In genomic region chr12:3670083-3670620, GRCh38 we compare ENCODE assay signal across 19 cellular contexts.
A peak's percentile ranks its signal among the peaks of the same experiment; 100 is the strongest.
DNase-seq lines count a peak whose midpoint lies in the region; ATAC-seq, FAIRE-seq and TF ChIP-seq lines count a peak whose summit lies in the region.
"Had no signal": no experiment of that assay in that cellular context is flagged by ENCODE, and none has a peak within 500 bp of the region (broad histone marks: within the 10 kb centered on the region; RNA-seq: fewer than 3 reads in every experiment).

No MANE protein-coding gene starts in this region.

- peaks cover 3% of the 10 kb centered on the region for H3K4me1 Mint-ChIP-seq in activated naive CD8-positive, alpha-beta T cell treated with anti-CD3 and anti-CD28 coated beads, Interleukin-2, amount 50 U/mL, for 24 hours
- peaks cover 5% of the 10 kb centered on the region for H3K4me1 Mint-ChIP-seq in activated naive CD8-positive, alpha-beta T cell treated with anti-CD3 and anti-CD28 coated beads for 36 hours

- no peaks in the 10 kb centered on the region for H3K36me3 ChIP-seq in vagina
- H3K36me3 ChIP-seq in H7 (replicated peaks; ENCODE audit: control insufficient read depth, insufficient read depth, low read length) = no peaks in the 10 kb centered on the region

- H3K4me3 ChIP-seq in vagina = no peak overlapping the region
- no peak overlapping the region for H3K4me3 ChIP-seq in H7 (ENCODE audit: insufficient read depth, low read depth, low read length)
- H3K4me3 ChIP-seq: PC-9 had no signal

- H3K36me3 Mint-ChIP-seq in activated naive CD8-positive, alpha-beta T cell treated with anti-CD3 and anti-CD28 coated beads, Interleukin-2, amount 50 U/mL, for 24 hours (ENCODE audit: low read depth) = peaks cover 30% of the 10 kb centered on the region
- H3K36me3 Mint-ChIP-seq in activated naive CD8-positive, alpha-beta T cell treated with anti-CD3 and anti-CD28 coated beads for 36 hours = peaks cover 13% of the 10 kb centered on the region

- no peak overlapping the region for H3K4me3 Mint-ChIP-seq in activated naive CD8-positive, alpha-beta T cell treated with anti-CD3 and anti-CD28 coated beads, Interleukin-2, amount 50 U/mL, for 24 hours
- no peak overlapping the region for H3K4me3 Mint-ChIP-seq in activated naive CD8-positive, alpha-beta T cell treated with anti-CD3 and anti-CD28 coated beads for 36 hours

- no peak for TF ChIP-seq POLR2A in vagina (IDR thresholded peaks at IDR 0.05)

- no peak for FAIRE-seq in RCC 7860 (lab: Jason Lieb, UNC)

- DNase-seq in activated naive CD8-positive, alpha-beta T cell treated with anti-CD3 and anti-CD28 coated beads, Interleukin-2, amount 50 U/mL, for 24 hours = no peak
- no peak for DNase-seq in activated naive CD8-positive, alpha-beta T cell treated with anti-CD3 and anti-CD28 coated beads for 36 hours
- DNase-seq in LHCN-M2 (ENCODE audit: low read depth) (peak; percentile 1), ecto neural progenitor cell (ENCODE audit: low spot score) (peak; percentile 42), vagina (ENCODE audit: extremely low spot score in 2 of 2) (peak; percentile 67 to 69), RCC 7860 (ENCODE audit: low spot score) (no peak), H7 (no peak)
- DNase-seq: activated gamma-delta T cell; amniotic stem cell; GOT3; KG1; NCI-H187; NCI-H226; NCI-H82; PC-9; stimulated activated CD8-positive, alpha-beta memory T cell treated with anti-CD3 and anti-CD28 coated beads, Interleukin-4, amount 100 ng/mL, for 48 hours had no signal

- H3K4me1 ChIP-seq in vagina = no peaks in the 10 kb centered on the region

- no peak for TF ChIP-seq CTCF in vagina (IDR thresholded peaks at IDR 0.05)

- H3K27me3 ChIP-seq in vagina = no peaks in the 10 kb centered on the region
- no peaks in the 10 kb centered on the region for H3K27me3 ChIP-seq in H7 (ENCODE audit: control insufficient read depth, insufficient read depth, low read length)

- no peak overlapping the region for H3K27ac ChIP-seq in vagina
- H3K27ac ChIP-seq: C4-2B, PC-9 had no signal

- intact Hi-C loops in vagina (cut with DNase I) = no loop called here

- H3K9me3 ChIP-seq in vagina = no peaks in the 10 kb centered on the region

- H3K9me3 Mint-ChIP-seq in activated naive CD8-positive, alpha-beta T cell treated with anti-CD3 and anti-CD28 coated beads, Interleukin-2, amount 50 U/mL, for 24 hours = no peaks in the 10 kb centered on the region
- H3K9me3 Mint-ChIP-seq in activated naive CD8-positive, alpha-beta T cell treated with anti-CD3 and anti-CD28 coated beads for 36 hours = no peaks in the 10 kb centered on the region

- peak; percentile 46 for ATAC-seq in activated naive CD8-positive, alpha-beta T cell treated with anti-CD3 and anti-CD28 coated beads, Interleukin-2, amount 50 U/mL, for 24 hours
- no peak for ATAC-seq in HG02981 (IDR thresholded peaks at IDR 0.05; ENCODE audit: unreplicated experiment)
- ATAC-seq: activated CD4-positive, CD25-positive, alpha-beta regulatory T cell treated with anti-CD3 and anti-CD28 coated beads, Interleukin-2, amount 50 U/mL, for 24 hours had no signal

- no peaks in the 10 kb centered on the region for H3K27me3 Mint-ChIP-seq in activated naive CD8-positive, alpha-beta T cell treated with anti-CD3 and anti-CD28 coated beads, Interleukin-2, amount 50 U/mL, for 24 hours
- H3K27me3 Mint-ChIP-seq in activated naive CD8-positive, alpha-beta T cell treated with anti-CD3 and anti-CD28 coated beads for 36 hours = no peaks in the 10 kb centered on the region

- no peak overlapping the region for H3K27ac Mint-ChIP-seq in activated naive CD8-positive, alpha-beta T cell treated with anti-CD3 and anti-CD28 coated beads, Interleukin-2, amount 50 U/mL, for 24 hours
- no peak overlapping the region for H3K27ac Mint-ChIP-seq in activated naive CD8-positive, alpha-beta T cell treated with anti-CD3 and anti-CD28 coated beads for 36 hours

Comparison
In these comparisons a context has a peak if more than half of its experiments do, and no peak if none do; other contexts are left out.
1. DNase-seq: peak in LHCN-M2 (single experiment), ecto neural progenitor cell (single experiment) and vagina (2 of 2); none in activated naive CD8-positive, alpha-beta T cell treated with anti-CD3 and anti-CD28 coated beads, Interleukin-2, amount 50 U/mL, for 24 hours (single experiment), activated naive CD8-positive, alpha-beta T cell treated with anti-CD3 and anti-CD28 coated beads for 36 hours (single experiment), RCC 7860 (single experiment) and H7 (single experiment).